Comparison of ENCODE assay signal across 12 cellular contexts in genomic region chr4:156195914-156196313, GRCh38.
A peak's percentile ranks its signal among the peaks of the same experiment; 100 is the strongest.
DNase-seq lines count a peak whose midpoint lies in the region; ATAC-seq, FAIRE-seq and TF ChIP-seq lines count a peak whose summit lies in the region.
"Had no signal": no experiment of that assay in that cellular context is flagged by ENCODE, and none has a peak within 500 bp of the region (broad histone marks: within the 10 kb centered on the region; RNA-seq: fewer than 3 reads in every experiment).

No MANE protein-coding gene starts in this region.

- no peak for TF ChIP-seq POLR2A in GM12891 (IDR thresholded peaks at IDR 0.05; ENCODE audit: low read depth, low read length)

- ATAC-seq in GM19395 (IDR thresholded peaks at IDR 0.05; ENCODE audit: unreplicated experiment) = peak; percentile 95
- peak; percentile 94 for ATAC-seq in HG02840 (IDR thresholded peaks at IDR 0.05; ENCODE audit: low FRiP score, unreplicated experiment)
- ATAC-seq in HG03520 (IDR thresholded peaks at IDR 0.05; ENCODE audit: unreplicated experiment) = peak; percentile 99

- no peak for FAIRE-seq in GM12891 (lab: Jason Lieb, UNC)
- FAIRE-seq: HTR-8/SVneo had no signal

- DNase-seq in GM12891 (ENCODE audit: insufficient read length, low spot score) = peak; percentile 7
- DNase-seq in T-helper 9 cell = no peak
- DNase-seq in NCI-H748 (lab: John Stamatoyannopoulos, UW; ENCODE audit: unreplicated experiment) = no peak
- no peak for DNase-seq in activated naive CD4-positive, alpha-beta T cell treated with Interleukin-2 at 50 U/mL for 16 hours
- DNase-seq in NCI-H1694 treated with DMSO at 0.1 percent for 48 hours (lab: John Stamatoyannopoulos, UW) = no peak
- DNase-seq: activated CD4-positive, alpha-beta T cell treated with anti-CD3 and anti-CD28 coated beads for 4 hours; activated naive CD8-positive, alpha-beta T cell treated with anti-CD3 and anti-CD28 coated beads, Interleukin-2, amount 10 ng/mL, durations not matched to agents 7 days and 5 days; effector memory CD4-positive, alpha-beta T cell had no signal

TF ChIP-seq in GM12891, 5 proteins besides CTCF, POLR2A, EP300 and RAD21:
- TF ChIP-seq SPI1 (IDR thresholded peaks at IDR 0.05; ENCODE audit: low read depth, low read length) (peak; percentile 99), PAX5 (IDR thresholded peaks at IDR 0.05; ENCODE audit: insufficient read depth, low read length, severe bottlenecking) (no peak), POLR2AphosphoS5 (IDR thresholded peaks at IDR 0.05; ENCODE audit: low read depth, low read length) (no peak)
